Comparison of ENCODE assay signal across 24 cellular contexts in the genomic region with DNA sequence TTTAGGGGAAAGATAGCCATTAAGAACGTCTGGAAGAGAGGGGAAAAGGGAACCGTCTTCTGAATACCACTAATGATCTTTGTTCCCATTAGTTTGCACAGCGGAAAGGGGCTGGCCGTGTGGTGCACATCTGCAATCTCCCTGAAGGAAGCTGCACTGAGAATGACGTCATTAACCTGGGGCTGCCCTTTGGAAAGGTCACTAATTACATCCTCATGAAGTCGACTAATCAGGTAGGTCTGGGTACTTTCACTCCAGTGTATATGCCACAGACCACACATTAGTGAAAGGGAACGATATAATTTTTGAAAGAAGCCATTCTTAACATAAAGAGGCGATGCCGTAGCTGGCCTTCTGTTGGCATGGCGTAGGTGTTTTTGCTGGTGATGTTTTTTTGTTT.
DNase-seq lines count a peak whose midpoint lies in the region; ATAC-seq, FAIRE-seq and TF ChIP-seq lines count a peak whose summit lies in the region.
"Had no signal": no experiment of that assay in that cellular context is flagged by ENCODE, and none has a peak within 500 bp of the region (broad histone marks: within the 10 kb centered on the region; RNA-seq: fewer than 3 reads in every experiment).

No MANE protein-coding gene starts in this region.

- SMC1A ChIA-PET in GM12878 (lab: Charles Lee; ENCODE audit: uncharacterized antibody, unreplicated experiment): interaction anchor here (1.1 to 20.6 kb wide), 6 partner anchors 9 to 99 kb away, joined by 3 to 327 read pairs (median 14); no protein-coding TSS in a partner anchor

- H3K4me3 Mint-ChIP-seq in activated CD4-positive, alpha-beta T cell treated with anti-CD3 and anti-CD28 coated beads for 36 hours: no peak overlapping the region
- H3K4me3 Mint-ChIP-seq: CD4-positive, CD25-positive, alpha-beta regulatory T cell had no signal

- H2AFZ ChIP-seq in GM12878 (ENCODE audit: control insufficient read depth, low read depth, low read length) (no peak overlapping the region), hepatocyte (no peak overlapping the region)

- H3K79me2 ChIP-seq in GM12878 (ENCODE audit: control insufficient read depth, insufficient read depth, low read length) (no peaks in the 10 kb centered on the region), hepatocyte (no peaks in the 10 kb centered on the region)

- H3K27me3 ChIP-seq in BE2C (no peaks in the 10 kb centered on the region), GM12878 (replicated peaks in 1 of 2; ENCODE audit: control insufficient read depth in 2 of 2, insufficient read depth in 2 of 2, low read length in 1 of 2) (no peaks in the 10 kb centered on the region), small intestine (ENCODE audit: control insufficient read depth in 2 of 2, insufficient read depth in 2 of 2, low read length in 2 of 2) (no peaks in the 10 kb centered on the region), hepatocyte (no peaks in the 10 kb centered on the region)

- in situ Hi-C loops in GM12878 (cut with MboI): no loop called here

- H3K9ac ChIP-seq in GM12878 (ENCODE audit: control insufficient read depth, insufficient read depth, low read length): no peak overlapping the region

- H3K27ac Mint-ChIP-seq in activated CD4-positive, alpha-beta T cell treated with anti-CD3 and anti-CD28 coated beads for 36 hours: no peak overlapping the region
- H3K27ac Mint-ChIP-seq: CD4-positive, CD25-positive, alpha-beta regulatory T cell had no signal

- 70% methylated on average over 10 of the region's 10 CpGs for WGBS in GM12878 (ENCODE audit: insufficient coverage, insufficient replicate concordance, low lambda C conversion rate, missing lambda C conversion rate)
- WGBS in small intestine, 3 donors: 52 to 66% (median 59%) methylated on average over 10 of the region's 10 CpGs
- 62% methylated on average over 10 of the region's 10 CpGs for WGBS in hepatocyte (ENCODE audit: low lambda C conversion rate, missing lambda C conversion rate)

- H3K27ac ChIP-seq in GM12878 (ENCODE audit: control insufficient read depth, insufficient read depth) (no peak overlapping the region), small intestine (ENCODE audit: low read depth in 1 of 2, low read length in 1 of 2) (no peak overlapping the region), hepatocyte (no peak overlapping the region)

- BruUV-seq in GM12878 (replicated peaks; lab: Mats Ljungman, UMichigan): no TSS peak

- H3K9me3 ChIP-seq in BE2C: no peaks in the 10 kb centered on the region
- no peaks in the 10 kb centered on the region for H3K9me3 ChIP-seq in GM12878 (replicated peaks; ENCODE audit: control insufficient read depth, insufficient read depth, low read length)
- no peaks in the 10 kb centered on the region for H3K9me3 ChIP-seq in small intestine (ENCODE audit: control insufficient read depth, low read depth)
- no peaks in the 10 kb centered on the region for H3K9me3 ChIP-seq in hepatocyte (ENCODE audit: low read depth)

- no peak for TF ChIP-seq CTCF in BE2C (IDR thresholded peaks at IDR 0.05; ENCODE audit: low read depth, low read length)
- TF ChIP-seq CTCF in GM12878 (IDR thresholded peaks at IDR 0.05 in 2 of 3, conservative IDR thresholded peaks at IDR 0.05 in 1 of 3; ENCODE audit: control insufficient read depth in 2 of 3, extremely low read depth in 1 of 3, insufficient read depth in 1 of 3, low read depth in 3 of 3, low read length in 3 of 3): no peak
- no peak for TF ChIP-seq CTCF in hepatocyte (IDR thresholded peaks at IDR 0.05; ENCODE audit: poor library complexity)

- no peaks in the 10 kb centered on the region for H3K27me3 Mint-ChIP-seq in activated CD4-positive, alpha-beta T cell treated with anti-CD3 and anti-CD28 coated beads for 36 hours

- H3K4me1 ChIP-seq in BE2C: peaks cover 56% of the 10 kb centered on the region
- H3K4me1 ChIP-seq in GM12878 (ENCODE audit: control insufficient read depth, insufficient read depth, low read length): peaks cover 5% of the 10 kb centered on the region
- H3K4me1 ChIP-seq in small intestine (ENCODE audit: control insufficient read depth in 2 of 2, insufficient read depth in 1 of 2, low read depth in 1 of 2, low read length in 1 of 2): peaks cover under 1 to 2% of the 10 kb centered on the region in 2 donors
- peaks cover 31% of the 10 kb centered on the region for H3K4me1 ChIP-seq in hepatocyte (ENCODE audit: insufficient read depth)

- TF ChIP-seq POLR2A in GM12878 (IDR thresholded peaks at IDR 0.05; ENCODE audit: low read depth, low read length): no peak

- H4K20me1 ChIP-seq in GM12878 (ENCODE audit: control insufficient read depth, insufficient read depth): no peaks in the 10 kb centered on the region
- H4K20me1 ChIP-seq in hepatocyte (ENCODE audit: insufficient read depth, poor library complexity, severe bottlenecking): no peaks in the 10 kb centered on the region

- H3K4me3 ChIP-seq in BE2C (ENCODE audit: low read depth, low read length) (no peak overlapping the region), GM12878 (no peak overlapping the region), small intestine (ENCODE audit: low read depth in 1 of 2, low read length in 2 of 2) (no peak overlapping the region), hepatocyte (no peak overlapping the region)

- no peaks in the 10 kb centered on the region for H3K9me2 ChIP-seq in hepatocyte (replicated peaks; ENCODE audit: insufficient read depth)

- intact Hi-C loops in GM12878 (cut with micrococcal nuclease; ENCODE audit: unreplicated experiment): no loop called here
- intact Hi-C loops in activated CD4-positive, alpha-beta T cell treated with anti-CD3 and anti-CD28 coated beads for 36 hours (cut with DNase I, micrococcal nuclease): no loop called here

- RAD21 ChIA-PET in GM12878 (lab: Charles Lee; ENCODE audit: unreplicated experiment): interaction anchor here (2.5 kb wide), 1 partner anchor 24 kb away, joined by 14 read pairs; no protein-coding TSS in a partner anchor

- POLR2A ChIA-PET in GM12878 (lab: Charles Lee): no interaction called here
- POLR2A ChIA-PET in activated CD4-positive, alpha-beta T cell treated with anti-CD3 and anti-CD28 coated beads for 36 hours (lab: Charles Lee): no interaction called here

- no peak for FAIRE-seq in GM12878 (lab: Jason Lieb, UNC)
- no peak for FAIRE-seq in small intestine (lab: Jason Lieb, UNC)
- FAIRE-seq: GM12892, GM18507, HTR-8/SVneo had no signal

- CTCF ChIA-PET in GM12878 (lab: Yijun Ruan, JAX): interaction anchor here (1.1 to 1.4 kb wide), 2 partner anchors 12 to 28 kb away, joined by 3 to 4 read pairs; no protein-coding TSS in a partner anchor
- CTCF ChIA-PET in activated CD4-positive, alpha-beta T cell treated with anti-CD3 and anti-CD28 coated beads for 36 hours (lab: Charles Lee): interaction anchor here (1.2 kb wide), 1 partner anchor 114 kb away, joined by 3 read pairs; no protein-coding TSS in a partner anchor

- TF ChIP-seq EP300 in GM12878 (IDR thresholded peaks at IDR 0.05; ENCODE audit: borderline replicate concordance in 1 of 2, control insufficient read depth in 1 of 2, low read depth in 2 of 2, low read length in 2 of 2): no peak

- H3K36me3 ChIP-seq in BE2C (peaks cover 46% of the 10 kb centered on the region), GM12878 (ENCODE audit: control insufficient read depth in 2 of 2, insufficient read depth in 2 of 2, low read length in 1 of 2) (no peaks in the 10 kb centered on the region), small intestine (ENCODE audit: control insufficient read depth in 2 of 2, insufficient read depth in 2 of 2, low read length in 2 of 2) (peaks cover 0 to 2% of the 10 kb centered on the region in 2 donors), hepatocyte (replicated peaks; ENCODE audit: insufficient read depth, low read depth) (no peaks in the 10 kb centered on the region)

- no peak for TF ChIP-seq RAD21 in GM12878 (IDR thresholded peaks at IDR 0.05; ENCODE audit: insufficient read depth, low read depth, low read length)

- ATAC-seq in GM12878 (no peak), GM18502 (IDR thresholded peaks at IDR 0.05; ENCODE audit: poor library complexity, unreplicated experiment) (no peak)
- ATAC-seq in activated CD4-positive, alpha-beta T cell treated with anti-CD3 and anti-CD28 coated beads for 36 hours: no peak
- ATAC-seq: Panc1 had no signal

- DNase-seq in BE2C (peak; percentile 69), NCI-H69 (lab: John Stamatoyannopoulos, UW) (peak; percentile 20), GM12878 (ENCODE audit: low read depth, low spot score) (no peak), small intestine (peak; percentile 80), hepatocyte (ENCODE audit: low spot score) (no peak)
- DNase-seq in activated CD4-positive, alpha-beta T cell treated with anti-CD3 and anti-CD28 coated beads for 36 hours: no peak
- DNase-seq: CD4-positive, CD25-positive, alpha-beta regulatory T cell; COR-L47; DMS 273 treated with DMSO at 0.1 percent for 48 hours; GOT3; HCEC 1CT; IMR-90; NCI-H1105; NCI-H146; NCI-H2029; NCI-H2227 treated with DMSO at 0.1 percent for 48 hours; NCI-H510A; NCI-H748 treated with DMSO at 0.1 percent for 48 hours; SIG-M5 had no signal

- no peaks in the 10 kb centered on the region for H3K9me3 Mint-ChIP-seq in activated CD4-positive, alpha-beta T cell treated with anti-CD3 and anti-CD28 coated beads for 36 hours (ENCODE audit: low read depth)
- H3K9me3 Mint-ChIP-seq: CD4-positive, CD25-positive, alpha-beta regulatory T cell had no signal

- H3K36me3 Mint-ChIP-seq in activated CD4-positive, alpha-beta T cell treated with anti-CD3 and anti-CD28 coated beads for 36 hours (ENCODE audit: low read depth): no peaks in the 10 kb centered on the region
- H3K36me3 Mint-ChIP-seq: CD4-positive, CD25-positive, alpha-beta regulatory T cell had no signal

- peaks cover 6% of the 10 kb centered on the region for H3K4me1 Mint-ChIP-seq in activated CD4-positive, alpha-beta T cell treated with anti-CD3 and anti-CD28 coated beads for 36 hours

- H3K4me2 ChIP-seq in GM12878 (ENCODE audit: control insufficient read depth, insufficient read depth): no peak overlapping the region
- H3K4me2 ChIP-seq in hepatocyte: no peak overlapping the region

TF ChIP-seq in GM12878, 131 proteins besides CTCF, POLR2A, EP300 and RAD21 (continues in another document):
- no peak for TF ChIP-seq EZH2 (IDR thresholded peaks at IDR 0.05; ENCODE audit: borderline replicate concordance, control insufficient read depth, low read depth, low read length)

Comparison
In these comparisons a context has a peak if more than half of its experiments do, and no peak if none do; other contexts are left out.
1. DNase-seq: peak in BE2C (single experiment), NCI-H69 (single experiment) and small intestine (single experiment); none in GM12878 (single experiment), hepatocyte (single experiment) and activated CD4-positive, alpha-beta T cell treated with anti-CD3 and anti-CD28 coated beads for 36 hours (single experiment).